ENCODE assay signal across 1 cellular context in genomic region chr19:5340637-5341447, GRCh38.
TF ChIP-seq lines count a peak whose summit lies in the region.

Gene PTPRS, minus strand, starts transcription at chr19:5340812. Its CDS starts 54,672 bp downstream, at chr19:5286140.

TF ChIP-seq in HepG2, 621 proteins besides CTCF, POLR2A, EP300 and RAD21 (continued from another document and continues in another):
- 0 out of 2 replicates have a peak, but pooled peaks have one; percentile 42 for TF ChIP-seq ZBTB46 (CRISPR knock-in tag; IDR thresholded peaks at IDR 0.05; ENCODE audit: borderline replicate concordance)
- TF ChIP-seq ZNF343 (CRISPR knock-in tag; IDR thresholded peaks at IDR 0.05) = peak; percentile 99
- TF ChIP-seq ZBTB14 (CRISPR knock-in tag; IDR thresholded peaks at IDR 0.05) = peak; percentile 13; the same call in 1 of the 2 replicates
- TF ChIP-seq PRDM15 (CRISPR knock-in tag; IDR thresholded peaks at IDR 0.05) = peak; percentile 75; the same call in 1 of the 2 replicates
- TF ChIP-seq SPEN (CRISPR knock-in tag; IDR thresholded peaks at IDR 0.05; ENCODE audit: low read depth) = peak; percentile 96
- TF ChIP-seq JUNB (CRISPR knock-in tag; IDR thresholded peaks at IDR 0.05; ENCODE audit: borderline replicate concordance) = peak; percentile 94
- peak; percentile 92 for TF ChIP-seq ELF3 (CRISPR knock-in tag; IDR thresholded peaks at IDR 0.05)
- peak; percentile 96; the same call in 1 of the 2 replicates for TF ChIP-seq ZNF747 (CRISPR knock-in tag; IDR thresholded peaks at IDR 0.05; ENCODE audit: borderline replicate concordance)
- TF ChIP-seq CHD2 (IDR thresholded peaks at IDR 0.05; ENCODE audit: low read depth, low read length) = no peak
- TF ChIP-seq HOXA5 (CRISPR knock-in tag; IDR thresholded peaks at IDR 0.05) = peak; percentile 95
- TF ChIP-seq IRX3 (CRISPR knock-in tag; IDR thresholded peaks at IDR 0.05; ENCODE audit: borderline replicate concordance, low read depth) = peak; percentile 100
- peak; percentile 99 for TF ChIP-seq ZNF251 (CRISPR knock-in tag; IDR thresholded peaks at IDR 0.05)
- peak; percentile 92 for TF ChIP-seq ZNF44 (CRISPR knock-in tag; IDR thresholded peaks at IDR 0.05)
- TF ChIP-seq NFKB2 (CRISPR knock-in tag; IDR thresholded peaks at IDR 0.05; ENCODE audit: borderline replicate concordance) = peak; percentile 100
- peak; percentile 49; the same call in 1 of the 2 replicates for TF ChIP-seq ZZZ3 (CRISPR knock-in tag; IDR thresholded peaks at IDR 0.05; ENCODE audit: borderline replicate concordance)
- peak; percentile 95 for TF ChIP-seq KLF12 (CRISPR knock-in tag; IDR thresholded peaks at IDR 0.05; ENCODE audit: borderline replicate concordance)
- TF ChIP-seq ZNF225 (CRISPR knock-in tag; IDR thresholded peaks at IDR 0.05) = peak; percentile 98; the same call in 1 of the 2 replicates
- TF ChIP-seq ZSCAN25 (CRISPR knock-in tag; IDR thresholded peaks at IDR 0.05) = peak; percentile 91
- peak; percentile 78 for TF ChIP-seq ZNF770 (CRISPR knock-in tag; IDR thresholded peaks at IDR 0.05)
- TF ChIP-seq ZNF468 (CRISPR knock-in tag; IDR thresholded peaks at IDR 0.05) = peak; percentile 99
- peak; percentile 98 for TF ChIP-seq ZNF318 (CRISPR knock-in tag; IDR thresholded peaks at IDR 0.05)
- peak; percentile 97; the same call in 1 of the 2 replicates for TF ChIP-seq ZNF530 (CRISPR knock-in tag; IDR thresholded peaks at IDR 0.05; ENCODE audit: low read depth)
- peak; percentile 92 for TF ChIP-seq ZNF788 (CRISPR knock-in tag; IDR thresholded peaks at IDR 0.05; ENCODE audit: borderline replicate concordance)
- 0 out of 2 replicates have a peak, but pooled peaks have one; percentile 68 for TF ChIP-seq ATAD3A (CRISPR knock-in tag; IDR thresholded peaks at IDR 0.05)
- TF ChIP-seq NR2F6 (IDR thresholded peaks at IDR 0.05) = no peak
- peak; percentile 53 for TF ChIP-seq NR2F6 (CRISPR knock-in tag; IDR thresholded peaks at IDR 0.05)
- no peak; the same call in 1 of the 2 replicates for TF ChIP-seq ELK4 (CRISPR knock-in tag; IDR thresholded peaks at IDR 0.05; ENCODE audit: borderline replicate concordance)
- no peak for TF ChIP-seq KDM5A (IDR thresholded peaks at IDR 0.05; ENCODE audit: borderline replicate concordance, low read length)
- no peak for TF ChIP-seq MAFK (conservative IDR thresholded peaks at IDR 0.05 in 1 of 2, IDR thresholded peaks at IDR 0.05 in 1 of 2; ENCODE audit: low read length in 2 of 2)
- TF ChIP-seq ATF7 (IDR thresholded peaks at IDR 0.05) = no peak
- peak; percentile 90 for TF ChIP-seq ATF7 (CRISPR knock-in tag; IDR thresholded peaks at IDR 0.05)
- TF ChIP-seq AKAP8 (CRISPR knock-in tag; IDR thresholded peaks at IDR 0.05) = peak; percentile 97
- peak; percentile 64; the same call in 1 of the 2 replicates for TF ChIP-seq AHDC1 (CRISPR knock-in tag; IDR thresholded peaks at IDR 0.05; ENCODE audit: borderline replicate concordance)
